1 cellular context compared by ENCODE assay signal in the genomic region with DNA sequence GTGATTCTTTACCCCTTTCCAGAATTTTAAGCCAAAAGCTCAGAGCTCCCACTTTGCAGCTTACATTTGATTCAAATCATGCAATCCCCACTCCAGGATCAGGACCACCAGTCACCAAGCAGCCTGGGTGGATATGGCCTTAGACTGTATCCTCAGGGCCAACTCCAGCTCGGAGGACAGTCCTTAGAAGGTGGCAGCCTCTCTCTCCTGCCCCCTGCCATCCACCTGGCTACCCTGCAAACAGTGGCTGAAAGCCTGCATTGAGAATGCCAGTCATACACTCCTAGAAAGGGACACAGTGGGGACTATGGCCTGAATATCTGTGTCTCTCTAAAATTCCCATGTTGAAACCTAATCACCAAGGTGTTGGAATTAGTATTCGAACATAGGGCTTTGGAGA.
TF ChIP-seq lines count a peak whose summit lies in the region.

No MANE protein-coding gene starts in this region.

TF ChIP-seq in A549, 52 proteins besides CTCF, POLR2A, EP300 and RAD21:
- TF ChIP-seq CEBPB (IDR thresholded peaks at IDR 0.05) = no peak
- no peak for TF ChIP-seq HOXB13 (CRISPR knock-in tag; IDR thresholded peaks at IDR 0.05; ENCODE audit: low read depth)
- no peak for TF ChIP-seq NPAS2 (CRISPR knock-in tag; IDR thresholded peaks at IDR 0.05; ENCODE audit: borderline replicate concordance)
- TF ChIP-seq TFCP2L1 (CRISPR knock-in tag; IDR thresholded peaks at IDR 0.05) = no peak
- TF ChIP-seq SMC3 (IDR thresholded peaks at IDR 0.05) = no peak
- no peak for TF ChIP-seq NR3C1 (IDR thresholded peaks at IDR 0.05)
- TF ChIP-seq ZC3H11A (IDR thresholded peaks at IDR 0.05) = no peak
- TF ChIP-seq HOXB5 (CRISPR knock-in tag; IDR thresholded peaks at IDR 0.05) = no peak
- TF ChIP-seq, protein P1, sequence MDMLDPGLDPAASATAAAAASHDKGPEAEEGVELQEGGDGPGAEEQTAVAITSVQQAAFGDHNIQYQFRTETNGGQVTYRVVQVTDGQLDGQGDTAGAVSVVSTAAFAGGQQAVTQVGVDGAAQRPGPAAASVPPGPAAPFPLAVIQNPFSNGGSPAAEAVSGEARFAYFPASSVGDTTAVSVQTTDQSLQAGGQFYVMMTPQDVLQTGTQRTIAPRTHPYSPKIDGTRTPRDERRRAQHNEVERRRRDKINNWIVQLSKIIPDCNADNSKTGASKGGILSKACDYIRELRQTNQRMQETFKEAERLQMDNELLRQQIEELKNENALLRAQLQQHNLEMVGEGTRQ (IDR thresholded peaks at IDR 0.05) = no peak
- TF ChIP-seq TP53 (CRISPR knock-in tag; IDR thresholded peaks at IDR 0.05) = no peak
- no peak for TF ChIP-seq RCOR1 (IDR thresholded peaks at IDR 0.05; ENCODE audit: low read depth, low read length)
- TF ChIP-seq, protein P2, sequence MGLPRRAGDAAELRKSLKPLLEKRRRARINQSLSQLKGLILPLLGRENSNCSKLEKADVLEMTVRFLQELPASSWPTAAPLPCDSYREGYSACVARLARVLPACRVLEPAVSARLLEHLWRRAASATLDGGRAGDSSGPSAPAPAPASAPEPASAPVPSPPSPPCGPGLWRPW (IDR thresholded peaks at IDR 0.05) = no peak
- no peak for TF ChIP-seq HEYL (CRISPR knock-in tag; IDR thresholded peaks at IDR 0.05)
- no peak for TF ChIP-seq GATA3 (IDR thresholded peaks at IDR 0.05; ENCODE audit: borderline replicate concordance)
- TF ChIP-seq JUN (IDR thresholded peaks at IDR 0.05) = no peak
- TF ChIP-seq, protein P3, sequence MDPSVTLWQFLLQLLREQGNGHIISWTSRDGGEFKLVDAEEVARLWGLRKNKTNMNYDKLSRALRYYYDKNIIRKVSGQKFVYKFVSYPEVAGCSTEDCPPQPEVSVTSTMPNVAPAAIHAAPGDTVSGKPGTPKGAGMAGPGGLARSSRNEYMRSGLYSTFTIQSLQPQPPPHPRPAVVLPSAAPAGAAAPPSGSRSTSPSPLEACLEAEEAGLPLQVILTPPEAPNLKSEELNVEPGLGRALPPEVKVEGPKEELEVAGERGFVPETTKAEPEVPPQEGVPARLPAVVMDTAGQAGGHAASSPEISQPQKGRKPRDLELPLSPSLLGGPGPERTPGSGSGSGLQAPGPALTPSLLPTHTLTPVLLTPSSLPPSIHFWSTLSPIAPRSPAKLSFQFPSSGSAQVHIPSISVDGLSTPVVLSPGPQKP (IDR thresholded peaks at IDR 0.05; ENCODE audit: low read depth, low read length) = no peak
- no peak for TF ChIP-seq POLR2AphosphoS2 (conservative IDR thresholded peaks at IDR 0.05; ENCODE audit: low read length)
TF ChIP-seq in A549: peak in this region for 0.
